Comparison of ENCODE assay signal across 1 cellular context in genomic region chr1:6554031-6554906, GRCh38.
TF ChIP-seq lines count a peak whose summit lies in the region.

Gene NOL9, minus strand, starts transcription at chr1:6554513. Its CDS starts 11 bp downstream, at chr1:6554502.

TF ChIP-seq in K562, 482 proteins besides CTCF, POLR2A, EP300 and RAD21 (continued from another document and continues in another):
- peak; percentile 36; the same call in 1 of the 2 replicates for TF ChIP-seq ZBTB40 (IDR thresholded peaks at IDR 0.05)
- no peak for TF ChIP-seq ZBTB40 (CRISPR knock-in tag; IDR thresholded peaks at IDR 0.05)
- TF ChIP-seq CBX3 (IDR thresholded peaks at IDR 0.05; ENCODE audit: borderline replicate concordance in 1 of 2, low read length in 2 of 2) = peak in 1 of 2 experiments; percentile 69; a peak in 2 of 3 replicates
- no peak for TF ChIP-seq TAF9B (IDR thresholded peaks at IDR 0.05; ENCODE audit: partially characterized antibody)
- TF ChIP-seq ZBTB8A (IDR thresholded peaks at IDR 0.05; ENCODE audit: partially characterized antibody) = no peak
- TF ChIP-seq KDM4B (IDR thresholded peaks at IDR 0.05; ENCODE audit: borderline replicate concordance in 2 of 2, low read depth in 1 of 2) = peak in 1 of 2 experiments; percentile 18; a peak in 1 of 4 replicates
- TF ChIP-seq C11orf30 (IDR thresholded peaks at IDR 0.05; ENCODE audit: low read depth) = peak; percentile 98
- no peak for TF ChIP-seq SFPQ (IDR thresholded peaks at IDR 0.05; ENCODE audit: low read depth, low read length)
- TF ChIP-seq RB1 (IDR thresholded peaks at IDR 0.05; ENCODE audit: low read depth) = peak; percentile 99; the same call in 1 of the 2 replicates
- TF ChIP-seq MECOM (CRISPR knock-in tag; IDR thresholded peaks at IDR 0.05) = no peak
- TF ChIP-seq IRF9 (tag; IDR thresholded peaks at IDR 0.05) = no peak
- TF ChIP-seq ZNF384 (IDR thresholded peaks at IDR 0.05; ENCODE audit: low read depth, low read length) = peak; percentile 48; the same call in 1 of the 2 replicates
- peak; percentile 90 for TF ChIP-seq MXI1 (IDR thresholded peaks at IDR 0.05; ENCODE audit: low read depth, low read length)
- peak; percentile 66; the same call in 1 of the 2 replicates for TF ChIP-seq ETS1 (conservative IDR thresholded peaks at IDR 0.05; ENCODE audit: control insufficient read depth, low read depth, low read length)
- no peak for TF ChIP-seq HDAC6 (IDR thresholded peaks at IDR 0.05; ENCODE audit: low read depth, low read length)
- no peak for TF ChIP-seq SETDB1 (IDR thresholded peaks at IDR 0.05; ENCODE audit: low read length)
- TF ChIP-seq ZNF431 (CRISPR knock-in tag; IDR thresholded peaks at IDR 0.05) = peak; percentile 67; the same call in 1 of the 2 replicates
- TF ChIP-seq ZNF655 (CRISPR knock-in tag; IDR thresholded peaks at IDR 0.05) = no peak
- peak; percentile 59 for TF ChIP-seq HNRNPK (IDR thresholded peaks at IDR 0.05; ENCODE audit: low read depth, low read length, poor library complexity, severe bottlenecking)
- TF ChIP-seq FOXM1 (IDR thresholded peaks at IDR 0.05; ENCODE audit: low read depth) = no peak; the same call in 1 of the 2 replicates
- TF ChIP-seq FOXM1 (CRISPR knock-in tag; IDR thresholded peaks at IDR 0.05; ENCODE audit: low read depth) = peak; percentile 94
- TF ChIP-seq TCFL5 (CRISPR knock-in tag; conservative IDR thresholded peaks at IDR 0.05) = no peak
- TF ChIP-seq MCM7 (IDR thresholded peaks at IDR 0.05) = no peak
- TF ChIP-seq ELF1 (tag; IDR thresholded peaks at IDR 0.05) = peak; percentile 39; the same call in 1 of the 2 replicates
- no peak for TF ChIP-seq ZNF518B (CRISPR knock-in tag; IDR thresholded peaks at IDR 0.05)
- peak; percentile 53; the same call in 1 of the 2 replicates for TF ChIP-seq ERF (CRISPR knock-in tag; IDR thresholded peaks at IDR 0.05)
- TF ChIP-seq ZNF121 (CRISPR knock-in tag; conservative IDR thresholded peaks at IDR 0.05) = no peak
- TF ChIP-seq ZBTB12 (CRISPR knock-in tag; IDR thresholded peaks at IDR 0.05) = no peak
- TF ChIP-seq ARNT (IDR thresholded peaks at IDR 0.05) = no peak
- TF ChIP-seq FIP1L1 (IDR thresholded peaks at IDR 0.05; ENCODE audit: low read depth, low read length, poor library complexity, severe bottlenecking) = peak; percentile 64
- TF ChIP-seq ZNF707 (CRISPR knock-in tag; conservative IDR thresholded peaks at IDR 0.05) = no peak
- no peak for TF ChIP-seq ZFP36 (IDR thresholded peaks at IDR 0.05; ENCODE audit: low read depth, low read length, partially characterized antibody)
- no peak for TF ChIP-seq WHSC1 (IDR thresholded peaks at IDR 0.05; ENCODE audit: low read length)
- TF ChIP-seq HMGN3 (IDR thresholded peaks at IDR 0.05; ENCODE audit: borderline replicate concordance, extremely low read depth, insufficient read length, low read depth, low read length) = peak; percentile 72
- TF ChIP-seq PHTF2 (CRISPR knock-in tag; IDR thresholded peaks at IDR 0.05) = no peak
- TF ChIP-seq PATZ1 (CRISPR knock-in tag; IDR thresholded peaks at IDR 0.05; ENCODE audit: borderline replicate concordance) = no peak
- TF ChIP-seq NFIX (CRISPR knock-in tag; IDR thresholded peaks at IDR 0.05; ENCODE audit: low read depth) = no peak
- TF ChIP-seq U2AF2 (optimal IDR thresholded peaks at IDR 0.05; ENCODE audit: low read depth, low read length) = no peak
- TF ChIP-seq ZEB2 (IDR thresholded peaks at IDR 0.05) = no peak
- no peak for TF ChIP-seq THRAP3 (IDR thresholded peaks at IDR 0.05; ENCODE audit: borderline replicate concordance)
- no peak for TF ChIP-seq ZNF146 (CRISPR knock-in tag; IDR thresholded peaks at IDR 0.05; ENCODE audit: unreplicated experiment)
